In genomic region chr5:64811050-64811640, GRCh38 we compare ENCODE assay signal across 8 cellular contexts. TPM values are rescaled to one million over a fixed set of nuclear protein-coding genes. Genes with fewer than 3 reads are reported as not detected.
A peak's percentile ranks its signal among the peaks of the same experiment; 100 is the strongest.
DNase-seq lines count a peak whose midpoint lies in the region; ATAC-seq, FAIRE-seq and TF ChIP-seq lines count a peak whose summit lies in the region.

No MANE protein-coding gene starts in this region.

- H3K27ac ChIP-seq in AG04450 (ENCODE audit: low read depth, low read length), result no peak overlapping the region

- H3K4me3 ChIP-seq in AG04450 (ENCODE audit: low read depth, low read length) (no peak overlapping the region), GM12865 (ENCODE audit: low read depth, low read length) (no peak overlapping the region)

- H3K27me3 ChIP-seq in AG04450 (ENCODE audit: control insufficient read depth, insufficient read depth, low read length), result no peaks in the 10 kb centered on the region

- ATAC-seq in HG02840 (IDR thresholded peaks at IDR 0.05; ENCODE audit: low FRiP score, unreplicated experiment) (no peak), HG02759 (IDR thresholded peaks at IDR 0.05; ENCODE audit: unreplicated experiment) (no peak)

- peak; percentile 91 for FAIRE-seq in endometrium (lab: Jason Lieb, UNC)

- POLR2A ChIA-PET in AG04450 (lab: Yijun Ruan, JAX), result interaction anchor here (0.5 kb wide), 1 partner anchor 667 kb away, joined by 3 read pairs; no protein-coding TSS in a partner anchor

- CTCF ChIA-PET in AG04450 (lab: Charles Lee), result interaction anchor here (0.5 to 6.1 kb wide), 54 partner anchors 8 to 777 kb away, joined by 3 to 123 read pairs (median 4); partner anchors contain the start of gene ADAMTS6

- DNase-seq in AG04450 (ENCODE audit: low read depth, low spot score), result peak; percentile 27
- peak; percentile 66 for DNase-seq in GM12865 (ENCODE audit: low read depth)
- DNase-seq in HS-5 (ENCODE audit: low read depth), result peak; percentile 41
- DNase-seq in RKO (ENCODE audit: low spot score), result peak; percentile 79
- DNase-seq in middle frontal gyrus (ENCODE audit: extremely low spot score, low spot score), result peak; percentile 12

- H3K9me3 ChIP-seq in AG04450 (ENCODE audit: control insufficient read depth, insufficient read depth, low read length), result no peaks in the 10 kb centered on the region

- TF ChIP-seq CTCF in AG04450 (IDR thresholded peaks at IDR 0.05; ENCODE audit: low read depth, low read length) (peak; percentile 75), GM12865 (IDR thresholded peaks at IDR 0.05; ENCODE audit: insufficient read depth, low read depth, low read length, missing control alignments) (peak; percentile 53)

RNA-seq across cellular contexts. Expression of gene CWC27, which starts 42.4 kb away (rescaled TPM):
- polyA plus RNA-seq in AG04450 (2011; rRNA removed), result 23.2 and 39.5 TPM in 2 replicates
- polyA minus RNA-seq in AG04450 (2011; rRNA and poly(A)+ RNA removed), result 18.6 and 38.2 TPM in 2 replicates

RNA-seq across cellular contexts. Expression of gene SREK1IP1, which starts 42.7 kb away (rescaled TPM):
- 3.7 and 3.8 TPM in 2 replicates for polyA plus RNA-seq in AG04450 (2011; rRNA removed)
- 2.8 and 5.3 TPM in 2 replicates for polyA minus RNA-seq in AG04450 (2011; rRNA and poly(A)+ RNA removed)

Comparison
In these comparisons a context has a peak if more than half of its experiments do, and no peak if none do; other contexts are left out.
1. DNase-seq: peak in every context shown above with its lines; median percentile 79 in RKO; 66 in GM12865; 41 in HS-5; 27 in AG04450; 12 in middle frontal gyrus.